Comparison of ENCODE assay signal across 9 cellular contexts in genomic region chr10:132036887-132037675, GRCh38. TPM values are rescaled to one million over a fixed set of nuclear protein-coding genes. Genes with fewer than 3 reads are reported as not detected.
DNase-seq lines count a peak whose midpoint lies in the region; ATAC-seq and TF ChIP-seq lines count a peak whose summit lies in the region.
"Had no signal": no experiment of that assay in that cellular context is flagged by ENCODE, and none has a peak within 500 bp of the region (broad histone marks: within the 10 kb centered on the region; RNA-seq: fewer than 3 reads in every experiment).

No MANE protein-coding gene starts in this region.

- H3K27ac ChIP-seq in IMR-90 (ENCODE audit: insufficient read depth, low read length), result no peak overlapping the region

- H2BK120ac ChIP-seq in IMR-90 (ENCODE audit: low read depth, low read length), result no peak overlapping the region

- no peak overlapping the region for H2AK5ac ChIP-seq in IMR-90 (ENCODE audit: low read depth, low read length)

- POLR2A ChIA-PET in IMR-90 (lab: Charles Lee; ENCODE audit: unreplicated experiment), result no interaction called here

- peaks cover 4% of the 10 kb centered on the region; the same call in 1 of the 2 replicates for H3K9me3 ChIP-seq in IMR-90 (ENCODE audit: control insufficient read depth, insufficient read depth, low read length)

- no peak overlapping the region for H2BK15ac ChIP-seq in IMR-90 (ENCODE audit: low read depth, low read length)

- H4K5ac ChIP-seq in IMR-90 (ENCODE audit: low read depth, low read length), result no peak overlapping the region

- BruUV-seq in IMR-90 (replicated peaks; lab: Mats Ljungman, UMichigan), result no TSS peak

- no peaks in the 10 kb centered on the region for H4K20me1 ChIP-seq in IMR-90 (ENCODE audit: insufficient read depth, low read length)

- dilution Hi-C loops in IMR-90 (cut with HindIII; ENCODE audit: low sequenced_read_pairs, unreplicated experiment), result no loop called here

- H3K4me3 ChIP-seq in IMR-90 (ENCODE audit: insufficient read depth, low read depth, low read length), result no peak overlapping the region; the same call in 1 of the 2 replicates

- TF ChIP-seq RAD21 in IMR-90 (IDR thresholded peaks at IDR 0.05; ENCODE audit: low read length), result no peak

- no peak overlapping the region for H3K4me2 ChIP-seq in IMR-90 (ENCODE audit: low read depth, low read length)

- no peak overlapping the region for H4K91ac ChIP-seq in IMR-90 (ENCODE audit: insufficient read depth, low read depth, low read length)

- H3K9me3 Mint-ChIP-seq in central memory CD8-positive, alpha-beta T cell, result no peaks in the 10 kb centered on the region
- H3K9me3 Mint-ChIP-seq in stimulated activated naive CD8-positive, alpha-beta T cell treated with anti-CD3 and anti-CD28 coated beads, Interleukin-15, Interleukin-2, amounts not matched to agents 100 ng/mL and 50 ng/mL, for 24 hours, result no peaks in the 10 kb centered on the region

- no peak overlapping the region for H3K56ac ChIP-seq in IMR-90 (ENCODE audit: extremely low read depth, insufficient read depth, low read length)

- ATAC-seq in IMR-90 (ENCODE audit: low read depth), result peak; percentile 17; the same call in 1 of the 2 replicates
- no peak for ATAC-seq in central memory CD8-positive, alpha-beta T cell (replicated peaks; ENCODE audit: extremely low read depth, poor library complexity, severe bottlenecking)
- peak; percentile 14 for ATAC-seq in left colon
- ATAC-seq in GM19455 (IDR thresholded peaks at IDR 0.05; ENCODE audit: unreplicated experiment), result no peak

- no peak overlapping the region for H3K9ac ChIP-seq in IMR-90 (ENCODE audit: low read depth, low read length)

- peaks cover 67% of the 10 kb centered on the region for H3K27me3 ChIP-seq in IMR-90 (ENCODE audit: control insufficient read depth, insufficient read depth, low read length)

- CTCF ChIA-PET in IMR-90 (lab: Yijun Ruan, JAX), result no interaction called here

- H2AK9ac ChIP-seq in IMR-90 (replicated peaks; ENCODE audit: low read depth, low read length, poor library complexity), result peak overlapping the region; percentile 73

- no peak overlapping the region for H3K4ac ChIP-seq in IMR-90 (ENCODE audit: low read depth, low read length)

- no peaks in the 10 kb centered on the region for H3K36me3 ChIP-seq in IMR-90 (ENCODE audit: control insufficient read depth, insufficient read depth, low read length)

- H3K4me3 Mint-ChIP-seq in central memory CD8-positive, alpha-beta T cell, result peak overlapping the region; percentile 47
- H3K4me3 Mint-ChIP-seq in stimulated activated naive CD8-positive, alpha-beta T cell treated with anti-CD3 and anti-CD28 coated beads, Interleukin-15, Interleukin-2, amounts not matched to agents 100 ng/mL and 50 ng/mL, for 24 hours, result peak overlapping the region; percentile 37

- 0% methylated on average over 2 of the region's 44 CpGs; no CpG with 5 or more reads in 1 of the 2 experiments for WGBS in IMR-90 (ENCODE audit: extremely low coverage in 2 of 2, insufficient read length in 1 of 2), 2 experiments

- no peak for TF ChIP-seq POLR2A in IMR-90 (IDR thresholded peaks at IDR 0.05; ENCODE audit: low read depth, low read length)

- H3K4me1 ChIP-seq in IMR-90 (ENCODE audit: control insufficient read depth, insufficient read depth, low read length), result no peaks in the 10 kb centered on the region

- H3K36me3 Mint-ChIP-seq in central memory CD8-positive, alpha-beta T cell (ENCODE audit: insufficient read depth), result no peaks in the 10 kb centered on the region
- no peaks in the 10 kb centered on the region for H3K36me3 Mint-ChIP-seq in stimulated activated naive CD8-positive, alpha-beta T cell treated with anti-CD3 and anti-CD28 coated beads, Interleukin-15, Interleukin-2, amounts not matched to agents 100 ng/mL and 50 ng/mL, for 24 hours (ENCODE audit: low read depth)

- TF ChIP-seq CTCF in IMR-90 (conservative IDR thresholded peaks at IDR 0.05; ENCODE audit: low read depth, low read length), result no peak

- no peak overlapping the region for H3K27ac Mint-ChIP-seq in central memory CD8-positive, alpha-beta T cell (ENCODE audit: low read depth)
- H3K27ac Mint-ChIP-seq in stimulated activated naive CD8-positive, alpha-beta T cell treated with anti-CD3 and anti-CD28 coated beads, Interleukin-15, Interleukin-2, amounts not matched to agents 100 ng/mL and 50 ng/mL, for 24 hours, result no peak overlapping the region

- no peak for DNase-seq in IMR-90
- DNase-seq in central memory CD8-positive, alpha-beta T cell (ENCODE audit: low spot score in 2 of 2), result no peak
- DNase-seq in left colon, result no peak
- no peak for DNase-seq in NCI-H82 treated with DMSO at 0.1 percent for 48 hours (lab: John Stamatoyannopoulos, UW; ENCODE audit: unreplicated experiment)
- DNase-seq in RKO (ENCODE audit: low spot score), result no peak
- no peak for DNase-seq in NCI-H510A treated with DMSO at 0.1 percent for 48 hours (lab: John Stamatoyannopoulos, UW)
- DNase-seq: small intestine had no signal

- no peaks in the 10 kb centered on the region for H3K79me1 ChIP-seq in IMR-90 (ENCODE audit: low read depth in 1 of 2, low read length in 2 of 2)

- peaks cover 94% of the 10 kb centered on the region for H3K27me3 Mint-ChIP-seq in central memory CD8-positive, alpha-beta T cell
- H3K27me3 Mint-ChIP-seq in stimulated activated naive CD8-positive, alpha-beta T cell treated with anti-CD3 and anti-CD28 coated beads, Interleukin-15, Interleukin-2, amounts not matched to agents 100 ng/mL and 50 ng/mL, for 24 hours, result peaks cover 53% of the 10 kb centered on the region

- H2AFZ ChIP-seq in IMR-90 (replicated peaks; ENCODE audit: low read length, poor library complexity), result no peak overlapping the region

- intact Hi-C loops in IMR-90 (cut with micrococcal nuclease) (no loop called here), left colon (cut with DNase I, micrococcal nuclease) (no loop called here)

- H3K9me1 ChIP-seq in IMR-90 (ENCODE audit: insufficient read depth, low read length), result no peaks in the 10 kb centered on the region

- H3K23ac ChIP-seq in IMR-90 (ENCODE audit: low read depth, low read length), result no peak overlapping the region

- no peaks in the 10 kb centered on the region for H3K4me1 Mint-ChIP-seq in central memory CD8-positive, alpha-beta T cell
- no peaks in the 10 kb centered on the region for H3K4me1 Mint-ChIP-seq in stimulated activated naive CD8-positive, alpha-beta T cell treated with anti-CD3 and anti-CD28 coated beads, Interleukin-15, Interleukin-2, amounts not matched to agents 100 ng/mL and 50 ng/mL, for 24 hours (ENCODE audit: low read depth)

- H3K18ac ChIP-seq in IMR-90 (ENCODE audit: low read depth, low read length), result no peak overlapping the region

- no peak overlapping the region for H2BK5ac ChIP-seq in IMR-90 (ENCODE audit: low read depth, low read length, poor library complexity, severe bottlenecking)

- no peak overlapping the region for H4K8ac ChIP-seq in IMR-90 (ENCODE audit: low read depth in 2 of 2, low read length in 2 of 2)

- in situ Hi-C loops in IMR-90 (cut with MboI; ENCODE audit: low sequenced_read_pairs), result no loop called here

- no peak overlapping the region for H2BK20ac ChIP-seq in IMR-90 (ENCODE audit: low read depth, low read length)

- no peak overlapping the region for H3K14ac ChIP-seq in IMR-90 (replicated peaks; ENCODE audit: low read depth, low read length)

TF ChIP-seq in IMR-90, 13 proteins besides CTCF, POLR2A, EP300 and RAD21:
- TF ChIP-seq MAZ (IDR thresholded peaks at IDR 0.05; ENCODE audit: borderline replicate concordance, low read depth, low read length) (no peak), RCOR1 (IDR thresholded peaks at IDR 0.05; ENCODE audit: insufficient replicate concordance, low read length) (no peak)

RNA-seq across cellular contexts. Expression of gene JAKMIP3, which starts 28.7 kb away (rescaled TPM):
- total RNA-seq in IMR-90 (2012; rRNA removed), result under 0.01 TPM in 2 replicates
- 0.09 and 0.22 TPM in 2 replicates for polyA plus RNA-seq in IMR-90 (2012; rRNA removed)
- polyA plus RNA-seq in IMR-90 (2012; cell fraction: cytosol; rRNA removed), result 0.02 and 0.08 TPM in 2 replicates
- 0.97 and 2.2 TPM in 2 replicates for polyA plus RNA-seq in IMR-90 (2012; cell fraction: nucleus; rRNA removed; ENCODE audit: low replicate concordance)
- under 1 TPM; 0.06 to 0.14 TPM for total RNA-seq in left colon

RNA-seq across cellular contexts. Expression of gene BNIP3, which starts 55.4 kb away (rescaled TPM):
- total RNA-seq in IMR-90 (2012; rRNA removed) (134 and 252 TPM in 2 replicates), left colon (1 to 10 TPM; 4.7 to 9.4 TPM)
- 181 and 211 TPM in 2 replicates for polyA plus RNA-seq in IMR-90 (2012; rRNA removed)
- 221 and 286 TPM in 2 replicates for polyA plus RNA-seq in IMR-90 (2012; cell fraction: cytosol; rRNA removed)
- 248 and 274 TPM in 2 replicates for polyA plus RNA-seq in IMR-90 (2012; cell fraction: nucleus; rRNA removed; ENCODE audit: low replicate concordance)

Comparison
In these comparisons a context has a peak if more than half of its experiments do, and no peak if none do; other contexts are left out.
1. ATAC-seq: peak in IMR-90 (single experiment) and left colon (single experiment); none in central memory CD8-positive, alpha-beta T cell (single experiment) and GM19455 (single experiment).
2. RNA of gene BNIP3, which starts 55.4 kb away (total RNA-seq): 134 to 252 TPM in IMR-90; 4.7 to 9.4 TPM in left colon; every median in the first group is over 10 times any median in the second.